ENCODE assay signal across 1 cellular context in the genomic region with DNA sequence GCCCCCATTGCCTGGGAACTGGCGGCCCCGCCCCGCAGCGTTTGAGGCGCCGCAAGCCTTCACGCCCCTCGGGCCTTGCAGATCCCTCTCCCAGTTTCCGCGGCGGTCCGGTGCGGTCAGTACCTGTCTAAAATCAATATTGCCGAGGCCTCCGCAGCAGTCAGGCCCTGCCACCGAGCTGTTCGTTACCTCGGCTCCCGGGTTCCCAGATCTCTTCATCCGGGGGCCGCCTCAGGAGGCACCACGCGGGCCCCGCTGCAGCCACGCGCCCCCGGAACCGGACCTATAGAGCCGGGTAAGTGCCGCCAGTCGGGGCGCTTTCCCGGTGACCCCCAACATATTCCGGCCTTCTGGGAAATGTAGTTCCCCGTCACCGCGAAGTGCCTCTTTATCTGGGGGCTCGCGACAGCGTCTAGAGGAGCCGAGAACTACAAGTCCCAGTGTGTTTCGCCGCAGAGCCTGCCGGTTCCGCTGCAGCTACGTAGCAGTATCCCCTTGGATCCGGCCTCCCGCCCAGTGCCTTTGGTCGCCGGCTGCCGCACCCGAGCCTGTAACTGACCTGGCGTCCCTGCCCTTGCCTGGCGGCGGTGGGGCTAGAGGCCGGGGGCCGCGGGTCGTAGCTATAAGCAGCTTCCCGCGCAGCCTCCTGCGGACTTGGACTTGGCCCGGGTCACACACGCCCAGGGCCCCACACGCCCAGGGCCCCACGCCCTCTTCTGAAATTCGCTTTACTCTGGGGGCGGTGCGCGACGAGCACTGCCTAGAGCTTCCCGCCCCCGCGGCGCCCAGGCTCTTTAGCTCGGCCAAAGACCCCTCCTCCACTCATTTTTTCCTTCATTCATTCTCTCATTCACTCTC.
TF ChIP-seq lines count a peak whose summit lies in the region.

A gene with protein sequence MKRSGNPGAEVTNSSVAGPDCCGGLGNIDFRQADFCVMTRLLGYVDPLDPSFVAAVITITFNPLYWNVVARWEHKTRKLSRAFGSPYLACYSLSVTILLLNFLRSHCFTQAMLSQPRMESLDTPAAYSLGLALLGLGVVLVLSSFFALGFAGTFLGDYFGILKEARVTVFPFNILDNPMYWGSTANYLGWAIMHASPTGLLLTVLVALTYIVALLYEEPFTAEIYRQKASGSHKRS (minus strand): TSS at position 301 of the 858 bp plus-strand sequence. CDS start 82 bp downstream, at position 219.

TF ChIP-seq in HepG2, 621 proteins besides CTCF, POLR2A, EP300 and RAD21 (continued from another document and continues in another):
- TF ChIP-seq, protein P1, sequence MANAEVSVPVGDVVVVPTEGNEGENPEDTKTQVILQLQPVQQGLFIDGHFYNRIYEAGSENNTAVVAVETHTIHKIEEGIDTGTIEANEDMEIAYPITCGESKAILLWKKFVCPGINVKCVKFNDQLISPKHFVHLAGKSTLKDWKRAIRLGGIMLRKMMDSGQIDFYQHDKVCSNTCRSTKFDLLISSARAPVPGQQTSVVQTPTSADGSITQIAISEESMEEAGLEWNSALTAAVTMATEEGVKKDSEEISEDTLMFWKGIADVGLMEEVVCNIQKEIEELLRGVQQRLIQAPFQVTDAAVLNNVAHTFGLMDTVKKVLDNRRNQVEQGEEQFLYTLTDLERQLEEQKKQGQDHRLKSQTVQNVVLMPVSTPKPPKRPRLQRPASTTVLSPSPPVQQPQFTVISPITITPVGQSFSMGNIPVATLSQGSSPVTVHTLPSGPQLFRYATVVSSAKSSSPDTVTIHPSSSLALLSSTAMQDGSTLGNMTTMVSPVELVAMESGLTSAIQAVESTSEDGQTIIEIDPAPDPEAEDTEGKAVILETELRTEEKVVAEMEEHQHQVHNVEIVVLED (CRISPR knock-in tag; IDR thresholded peaks at IDR 0.05; ENCODE audit: borderline replicate concordance) = peak; percentile 93
- TF ChIP-seq MEF2D (CRISPR knock-in tag; IDR thresholded peaks at IDR 0.05) (no peak; the same call in 1 of the 2 replicates), MTA1 (CRISPR knock-in tag; IDR thresholded peaks at IDR 0.05; ENCODE audit: borderline replicate concordance) (no peak), TBP (CRISPR knock-in tag; IDR thresholded peaks at IDR 0.05) (0 out of 2 replicates have a peak, but pooled peaks have one; percentile 52), MAF1 (CRISPR knock-in tag; IDR thresholded peaks at IDR 0.05; ENCODE audit: borderline replicate concordance) (no peak), ZNF678 (CRISPR knock-in tag; IDR thresholded peaks at IDR 0.05) (no peak), SP4 (CRISPR knock-in tag; IDR thresholded peaks at IDR 0.05) (peak; percentile 87), SOX5 (CRISPR knock-in tag; IDR thresholded peaks at IDR 0.05; ENCODE audit: borderline replicate concordance) (no peak), RNF2 (conservative IDR thresholded peaks at IDR 0.05; ENCODE audit: low read depth) (peak; percentile 66; the same call in 1 of the 2 replicates), NPAS2 (CRISPR knock-in tag; IDR thresholded peaks at IDR 0.05; ENCODE audit: borderline replicate concordance) (no peak), PAX8 (CRISPR knock-in tag; IDR thresholded peaks at IDR 0.05; ENCODE audit: borderline replicate concordance) (no peak), RFX3 (CRISPR knock-in tag; IDR thresholded peaks at IDR 0.05) (no peak), ZNF501 (CRISPR knock-in tag; IDR thresholded peaks at IDR 0.05) (peak; percentile 92), SMARCC2 (IDR thresholded peaks at IDR 0.05) (no peak), KLF15 (CRISPR knock-in tag; IDR thresholded peaks at IDR 0.05; ENCODE audit: borderline replicate concordance) (peak; percentile 61; the same call in 1 of the 2 replicates), POLR2AphosphoS5 (IDR thresholded peaks at IDR 0.05; ENCODE audit: low read depth, low read length) (peak; percentile 66), SUZ12 (IDR thresholded peaks at IDR 0.05; ENCODE audit: low read depth, low read length) (peak; percentile 87), ZNF776 (CRISPR knock-in tag; IDR thresholded peaks at IDR 0.05) (peak; percentile 80; the same call in 1 of the 2 replicates)
- TF ChIP-seq, protein P2, sequence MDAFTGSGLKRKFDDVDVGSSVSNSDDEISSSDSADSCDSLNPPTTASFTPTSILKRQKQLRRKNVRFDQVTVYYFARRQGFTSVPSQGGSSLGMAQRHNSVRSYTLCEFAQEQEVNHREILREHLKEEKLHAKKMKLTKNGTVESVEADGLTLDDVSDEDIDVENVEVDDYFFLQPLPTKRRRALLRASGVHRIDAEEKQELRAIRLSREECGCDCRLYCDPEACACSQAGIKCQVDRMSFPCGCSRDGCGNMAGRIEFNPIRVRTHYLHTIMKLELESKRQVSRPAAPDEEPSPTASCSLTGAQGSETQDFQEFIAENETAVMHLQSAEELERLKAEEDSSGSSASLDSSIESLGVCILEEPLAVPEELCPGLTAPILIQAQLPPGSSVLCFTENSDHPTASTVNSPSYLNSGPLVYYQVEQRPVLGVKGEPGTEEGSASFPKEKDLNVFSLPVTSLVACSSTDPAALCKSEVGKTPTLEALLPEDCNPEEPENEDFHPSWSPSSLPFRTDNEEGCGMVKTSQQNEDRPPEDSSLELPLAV (CRISPR knock-in tag; conservative IDR thresholded peaks at IDR 0.05; ENCODE audit: low read depth) = no peak
- TF ChIP-seq, protein P3, sequence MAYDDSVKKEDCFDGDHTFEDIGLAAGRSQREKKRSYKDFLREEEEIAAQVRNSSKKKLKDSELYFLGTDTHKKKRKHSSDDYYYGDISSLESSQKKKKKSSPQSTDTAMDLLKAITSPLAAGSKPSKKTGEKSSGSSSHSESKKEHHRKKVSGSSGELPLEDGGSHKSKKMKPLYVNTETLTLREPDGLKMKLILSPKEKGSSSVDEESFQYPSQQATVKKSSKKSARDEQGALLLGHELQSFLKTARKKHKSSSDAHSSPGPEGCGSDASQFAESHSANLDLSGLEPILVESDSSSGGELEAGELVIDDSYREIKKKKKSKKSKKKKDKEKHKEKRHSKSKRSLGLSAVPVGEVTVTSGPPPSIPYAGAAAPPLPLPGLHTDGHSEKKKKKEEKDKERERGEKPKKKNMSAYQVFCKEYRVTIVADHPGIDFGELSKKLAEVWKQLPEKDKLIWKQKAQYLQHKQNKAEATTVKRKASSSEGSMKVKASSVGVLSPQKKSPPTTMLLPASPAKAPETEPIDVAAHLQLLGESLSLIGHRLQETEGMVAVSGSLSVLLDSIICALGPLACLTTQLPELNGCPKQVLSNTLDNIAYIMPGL (CRISPR knock-in tag; IDR thresholded peaks at IDR 0.05; ENCODE audit: borderline replicate concordance in 1 of 2, low read depth in 1 of 2) = peak; percentile 56 to 81; a peak in 3 of 4 replicates
- TF ChIP-seq, protein P4, sequence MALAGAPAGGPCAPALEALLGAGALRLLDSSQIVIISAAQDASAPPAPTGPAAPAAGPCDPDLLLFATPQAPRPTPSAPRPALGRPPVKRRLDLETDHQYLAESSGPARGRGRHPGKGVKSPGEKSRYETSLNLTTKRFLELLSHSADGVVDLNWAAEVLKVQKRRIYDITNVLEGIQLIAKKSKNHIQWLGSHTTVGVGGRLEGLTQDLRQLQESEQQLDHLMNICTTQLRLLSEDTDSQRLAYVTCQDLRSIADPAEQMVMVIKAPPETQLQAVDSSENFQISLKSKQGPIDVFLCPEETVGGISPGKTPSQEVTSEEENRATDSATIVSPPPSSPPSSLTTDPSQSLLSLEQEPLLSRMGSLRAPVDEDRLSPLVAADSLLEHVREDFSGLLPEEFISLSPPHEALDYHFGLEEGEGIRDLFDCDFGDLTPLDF (CRISPR knock-in tag; IDR thresholded peaks at IDR 0.05) = peak; percentile 67
- TF ChIP-seq, protein P5, sequence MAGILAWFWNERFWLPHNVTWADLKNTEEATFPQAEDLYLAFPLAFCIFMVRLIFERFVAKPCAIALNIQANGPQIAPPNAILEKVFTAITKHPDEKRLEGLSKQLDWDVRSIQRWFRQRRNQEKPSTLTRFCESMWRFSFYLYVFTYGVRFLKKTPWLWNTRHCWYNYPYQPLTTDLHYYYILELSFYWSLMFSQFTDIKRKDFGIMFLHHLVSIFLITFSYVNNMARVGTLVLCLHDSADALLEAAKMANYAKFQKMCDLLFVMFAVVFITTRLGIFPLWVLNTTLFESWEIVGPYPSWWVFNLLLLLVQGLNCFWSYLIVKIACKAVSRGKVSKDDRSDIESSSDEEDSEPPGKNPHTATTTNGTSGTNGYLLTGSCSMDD (CRISPR knock-in tag; IDR thresholded peaks at IDR 0.05) = no peak
- TF ChIP-seq, protein P6, sequence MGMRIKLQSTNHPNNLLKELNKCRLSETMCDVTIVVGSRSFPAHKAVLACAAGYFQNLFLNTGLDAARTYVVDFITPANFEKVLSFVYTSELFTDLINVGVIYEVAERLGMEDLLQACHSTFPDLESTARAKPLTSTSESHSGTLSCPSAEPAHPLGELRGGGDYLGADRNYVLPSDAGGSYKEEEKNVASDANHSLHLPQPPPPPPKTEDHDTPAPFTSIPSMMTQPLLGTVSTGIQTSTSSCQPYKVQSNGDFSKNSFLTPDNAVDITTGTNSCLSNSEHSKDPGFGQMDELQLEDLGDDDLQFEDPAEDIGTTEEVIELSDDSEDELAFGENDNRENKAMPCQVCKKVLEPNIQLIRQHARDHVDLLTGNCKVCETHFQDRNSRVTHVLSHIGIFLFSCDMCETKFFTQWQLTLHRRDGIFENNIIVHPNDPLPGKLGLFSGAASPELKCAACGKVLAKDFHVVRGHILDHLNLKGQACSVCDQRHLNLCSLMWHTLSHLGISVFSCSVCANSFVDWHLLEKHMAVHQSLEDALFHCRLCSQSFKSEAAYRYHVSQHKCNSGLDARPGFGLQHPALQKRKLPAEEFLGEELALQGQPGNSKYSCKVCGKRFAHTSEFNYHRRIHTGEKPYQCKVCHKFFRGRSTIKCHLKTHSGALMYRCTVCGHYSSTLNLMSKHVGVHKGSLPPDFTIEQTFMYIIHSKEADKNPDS (CRISPR knock-in tag; IDR thresholded peaks at IDR 0.05) = 0 out of 2 replicates have a peak, but pooled peaks have one; percentile 51
- TF ChIP-seq, protein P7, sequence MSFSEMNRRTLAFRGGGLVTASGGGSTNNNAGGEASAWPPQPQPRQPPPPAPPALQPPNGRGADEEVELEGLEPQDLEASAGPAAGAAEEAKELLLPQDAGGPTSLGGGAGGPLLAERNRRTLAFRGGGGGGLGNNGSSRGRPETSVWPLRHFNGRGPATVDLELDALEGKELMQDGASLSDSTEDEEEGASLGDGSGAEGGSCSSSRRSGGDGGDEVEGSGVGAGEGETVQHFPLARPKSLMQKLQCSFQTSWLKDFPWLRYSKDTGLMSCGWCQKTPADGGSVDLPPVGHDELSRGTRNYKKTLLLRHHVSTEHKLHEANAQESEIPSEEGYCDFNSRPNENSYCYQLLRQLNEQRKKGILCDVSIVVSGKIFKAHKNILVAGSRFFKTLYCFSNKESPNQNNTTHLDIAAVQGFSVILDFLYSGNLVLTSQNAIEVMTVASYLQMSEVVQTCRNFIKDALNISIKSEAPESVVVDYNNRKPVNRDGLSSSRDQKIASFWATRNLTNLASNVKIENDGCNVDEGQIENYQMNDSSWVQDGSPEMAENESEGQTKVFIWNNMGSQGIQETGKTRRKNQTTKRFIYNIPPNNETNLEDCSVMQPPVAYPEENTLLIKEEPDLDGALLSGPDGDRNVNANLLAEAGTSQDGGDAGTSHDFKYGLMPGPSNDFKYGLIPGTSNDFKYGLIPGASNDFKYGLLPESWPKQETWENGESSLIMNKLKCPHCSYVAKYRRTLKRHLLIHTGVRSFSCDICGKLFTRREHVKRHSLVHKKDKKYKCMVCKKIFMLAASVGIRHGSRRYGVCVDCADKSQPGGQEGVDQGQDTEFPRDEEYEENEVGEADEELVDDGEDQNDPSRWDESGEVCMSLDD (CRISPR knock-in tag; IDR thresholded peaks at IDR 0.05; ENCODE audit: borderline replicate concordance) = no peak
- TF ChIP-seq, protein P8, sequence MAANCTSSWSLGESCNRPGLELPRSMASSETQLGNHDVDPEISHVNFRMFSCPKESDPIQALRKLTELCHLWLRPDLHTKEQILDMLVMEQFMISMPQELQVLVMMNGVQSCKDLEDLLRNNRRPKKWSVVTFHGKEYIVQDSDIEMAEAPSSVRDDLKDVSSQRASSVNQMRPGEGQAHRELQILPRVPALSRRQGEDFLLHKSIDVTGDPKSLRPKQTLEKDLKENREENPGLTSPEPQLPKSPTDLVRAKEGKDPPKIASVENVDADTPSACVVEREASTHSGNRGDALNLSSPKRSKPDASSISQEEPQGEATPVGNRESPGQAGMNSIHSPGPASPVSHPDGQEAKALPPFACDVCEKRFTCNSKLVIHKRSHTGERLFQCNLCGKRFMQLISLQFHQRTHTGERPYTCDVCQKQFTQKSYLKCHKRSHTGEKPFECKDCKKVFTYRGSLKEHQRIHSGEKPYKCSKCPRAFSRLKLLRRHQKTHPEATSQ (CRISPR knock-in tag; IDR thresholded peaks at IDR 0.05; ENCODE audit: borderline replicate concordance) = no peak
- TF ChIP-seq, protein P9, sequence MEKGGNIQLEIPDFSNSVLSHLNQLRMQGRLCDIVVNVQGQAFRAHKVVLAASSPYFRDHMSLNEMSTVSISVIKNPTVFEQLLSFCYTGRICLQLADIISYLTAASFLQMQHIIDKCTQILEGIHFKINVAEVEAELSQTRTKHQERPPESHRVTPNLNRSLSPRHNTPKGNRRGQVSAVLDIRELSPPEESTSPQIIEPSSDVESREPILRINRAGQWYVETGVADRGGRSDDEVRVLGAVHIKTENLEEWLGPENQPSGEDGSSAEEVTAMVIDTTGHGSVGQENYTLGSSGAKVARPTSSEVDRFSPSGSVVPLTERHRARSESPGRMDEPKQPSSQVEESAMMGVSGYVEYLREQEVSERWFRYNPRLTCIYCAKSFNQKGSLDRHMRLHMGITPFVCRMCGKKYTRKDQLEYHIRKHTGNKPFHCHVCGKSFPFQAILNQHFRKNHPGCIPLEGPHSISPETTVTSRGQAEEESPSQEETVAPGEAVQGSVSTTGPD (CRISPR knock-in tag; IDR thresholded peaks at IDR 0.05) = peak; percentile 48; the same call in 1 of the 2 replicates
- TF ChIP-seq, protein P10, sequence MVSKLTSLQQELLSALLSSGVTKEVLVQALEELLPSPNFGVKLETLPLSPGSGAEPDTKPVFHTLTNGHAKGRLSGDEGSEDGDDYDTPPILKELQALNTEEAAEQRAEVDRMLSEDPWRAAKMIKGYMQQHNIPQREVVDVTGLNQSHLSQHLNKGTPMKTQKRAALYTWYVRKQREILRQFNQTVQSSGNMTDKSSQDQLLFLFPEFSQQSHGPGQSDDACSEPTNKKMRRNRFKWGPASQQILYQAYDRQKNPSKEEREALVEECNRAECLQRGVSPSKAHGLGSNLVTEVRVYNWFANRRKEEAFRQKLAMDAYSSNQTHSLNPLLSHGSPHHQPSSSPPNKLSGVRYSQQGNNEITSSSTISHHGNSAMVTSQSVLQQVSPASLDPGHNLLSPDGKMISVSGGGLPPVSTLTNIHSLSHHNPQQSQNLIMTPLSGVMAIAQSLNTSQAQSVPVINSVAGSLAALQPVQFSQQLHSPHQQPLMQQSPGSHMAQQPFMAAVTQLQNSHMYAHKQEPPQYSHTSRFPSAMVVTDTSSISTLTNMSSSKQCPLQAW (CRISPR knock-in tag; IDR thresholded peaks at IDR 0.05) = peak; percentile 65
- TF ChIP-seq, protein P11, sequence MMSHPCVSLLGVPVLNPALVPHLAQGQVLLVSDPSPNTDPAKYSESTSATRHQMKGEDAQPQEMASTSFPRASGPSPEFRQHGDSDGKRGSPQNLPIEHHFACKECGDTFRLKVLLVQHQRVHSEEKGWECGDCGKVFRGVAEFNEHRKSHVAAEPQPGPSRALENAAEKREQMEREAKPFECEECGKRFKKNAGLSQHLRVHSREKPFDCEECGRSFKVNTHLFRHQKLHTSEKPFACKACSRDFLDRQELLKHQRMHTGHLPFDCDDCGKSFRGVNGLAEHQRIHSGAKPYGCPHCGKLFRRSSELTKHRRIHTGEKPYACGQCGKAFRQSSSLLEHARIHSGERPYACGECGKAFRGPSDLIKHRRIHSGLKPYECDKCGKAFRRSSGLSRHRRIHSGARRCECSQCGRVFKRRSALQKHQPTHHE (CRISPR knock-in tag; IDR thresholded peaks at IDR 0.05; ENCODE audit: borderline replicate concordance) = no peak; the same call in 1 of the 2 replicates
